Comparison of ENCODE assay signal across 7 cellular contexts in the genomic region with DNA sequence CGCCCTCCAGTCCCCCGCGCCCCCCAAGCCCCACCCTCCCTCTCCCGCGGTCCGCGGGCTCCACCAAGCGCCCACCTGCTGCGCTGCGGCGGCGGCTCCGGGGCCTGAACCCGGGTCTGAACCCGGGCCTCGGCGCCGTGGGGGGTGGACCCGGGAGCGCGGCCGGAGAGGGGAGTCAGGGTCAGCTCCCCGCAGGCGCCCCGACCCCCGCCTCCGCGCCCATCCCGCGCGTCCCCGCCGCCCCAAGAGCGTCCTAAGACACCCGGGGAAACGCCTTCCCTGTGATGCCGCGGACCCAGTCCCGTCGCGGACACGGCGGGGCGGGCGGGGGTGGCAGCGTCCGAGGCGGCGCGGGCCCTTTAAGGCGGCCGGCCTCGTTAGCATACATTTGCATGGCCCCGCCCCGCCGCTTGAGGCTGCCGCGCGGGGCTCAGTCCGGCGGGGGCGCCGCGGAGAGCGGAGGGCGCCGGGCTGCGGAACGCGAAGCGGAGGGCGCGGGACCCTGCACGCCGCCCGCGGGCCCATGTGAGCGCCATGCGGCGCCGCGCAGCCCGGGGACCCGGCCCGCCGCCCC. TPM values are rescaled to one million over a fixed set of nuclear protein-coding genes. Genes with fewer than 3 reads are reported as not detected.
A peak's percentile ranks its signal among the peaks of the same experiment; 100 is the strongest.
DNase-seq lines count a peak whose midpoint lies in the region; ATAC-seq and TF ChIP-seq lines count a peak whose summit lies in the region.

A gene (plus strand): TSS at position 433 of the 574 bp plus-strand sequence. CDS start 102 bp downstream, at position 535.

- H3K9me3 ChIP-seq in left ventricle myocardium inferior (replicated peaks): no peaks in the 10 kb centered on the region

- H3K4me3 Mint-ChIP-seq in activated naive CD8-positive, alpha-beta T cell treated with anti-CD3 and anti-CD28 coated beads, Interleukin-2, amount 50 U/mL, for 24 hours: peak within 1 kb of the TSS; percentile 61

- H3K27ac ChIP-seq in left ventricle myocardium inferior (replicated peaks): no peak within 1 kb of the TSS

- no peaks in the 10 kb centered on the region for H3K36me3 ChIP-seq in left ventricle myocardium inferior

- peaks cover 92% of the 10 kb centered on the region for H3K27me3 ChIP-seq in left ventricle myocardium inferior (ENCODE audit: low read depth)

- TF ChIP-seq CTCF in left ventricle myocardium inferior (IDR thresholded peaks at IDR 0.05; ENCODE audit: borderline replicate concordance): peak; percentile 29

- peak; percentile 47 for ATAC-seq in GM21526 (IDR thresholded peaks at IDR 0.05; ENCODE audit: low FRiP score, unreplicated experiment)
- peak; percentile 48 for ATAC-seq in activated naive CD8-positive, alpha-beta T cell treated with anti-CD3 and anti-CD28 coated beads, Interleukin-2, amount 50 U/mL, for 24 hours
- ATAC-seq in sciatic nerve: no peak

- intact Hi-C loops in left ventricle myocardium inferior (cut with micrococcal nuclease): no loop called here
- intact Hi-C loops in sciatic nerve (cut with DNase I): no loop called here

- H3K27ac Mint-ChIP-seq in activated naive CD8-positive, alpha-beta T cell treated with anti-CD3 and anti-CD28 coated beads, Interleukin-2, amount 50 U/mL, for 24 hours: no peak within 1 kb of the TSS

- peak within 1 kb of the TSS; percentile 68 for H3K4me3 ChIP-seq in left ventricle myocardium inferior

- peaks cover 44% of the 10 kb centered on the region for H3K27me3 Mint-ChIP-seq in activated naive CD8-positive, alpha-beta T cell treated with anti-CD3 and anti-CD28 coated beads, Interleukin-2, amount 50 U/mL, for 24 hours

- peaks cover 14% of the 10 kb centered on the region for H3K4me1 Mint-ChIP-seq in activated naive CD8-positive, alpha-beta T cell treated with anti-CD3 and anti-CD28 coated beads, Interleukin-2, amount 50 U/mL, for 24 hours

- no peaks in the 10 kb centered on the region for H3K36me3 Mint-ChIP-seq in activated naive CD8-positive, alpha-beta T cell treated with anti-CD3 and anti-CD28 coated beads, Interleukin-2, amount 50 U/mL, for 24 hours (ENCODE audit: low read depth)

- DNase-seq in GM03348 (ENCODE audit: low spot score) (peak; percentile 92), NCI-H2227 (lab: John Stamatoyannopoulos, UW; ENCODE audit: unreplicated experiment) (peak; percentile 85), left ventricle myocardium inferior (peak; percentile 61), sciatic nerve (ENCODE audit: low spot score) (peak; percentile 70), AML-193 (lab: John Stamatoyannopoulos, UW) (no peak)
- peak; percentile 56 for DNase-seq in activated naive CD8-positive, alpha-beta T cell treated with anti-CD3 and anti-CD28 coated beads, Interleukin-2, amount 50 U/mL, for 24 hours

- no peaks in the 10 kb centered on the region for H3K9me3 Mint-ChIP-seq in activated naive CD8-positive, alpha-beta T cell treated with anti-CD3 and anti-CD28 coated beads, Interleukin-2, amount 50 U/mL, for 24 hours

- peaks cover 42% of the 10 kb centered on the region for H3K4me1 ChIP-seq in left ventricle myocardium inferior

RNA-seq across cellular contexts. Expression of the gene that starts here (rescaled TPM):
- total RNA-seq in left ventricle myocardium inferior: 0.77 TPM
- total RNA-seq in sciatic nerve: 12.6 TPM

Comparison
In these comparisons a context has a peak if more than half of its experiments do, and no peak if none do; other contexts are left out.
1. Peak in DNase-seq and H3K4me3 ChIP-seq in left ventricle myocardium inferior; RNA of the gene not detected or under 1 TPM.
2. DNase-seq: peak in GM03348 (single experiment), NCI-H2227 (single experiment), activated naive CD8-positive, alpha-beta T cell treated with anti-CD3 and anti-CD28 coated beads, Interleukin-2, amount 50 U/mL, for 24 hours (single experiment) and sciatic nerve (single experiment); none in AML-193 (0 of 2).